23 cellular contexts compared by ENCODE assay signal in the genomic region with DNA sequence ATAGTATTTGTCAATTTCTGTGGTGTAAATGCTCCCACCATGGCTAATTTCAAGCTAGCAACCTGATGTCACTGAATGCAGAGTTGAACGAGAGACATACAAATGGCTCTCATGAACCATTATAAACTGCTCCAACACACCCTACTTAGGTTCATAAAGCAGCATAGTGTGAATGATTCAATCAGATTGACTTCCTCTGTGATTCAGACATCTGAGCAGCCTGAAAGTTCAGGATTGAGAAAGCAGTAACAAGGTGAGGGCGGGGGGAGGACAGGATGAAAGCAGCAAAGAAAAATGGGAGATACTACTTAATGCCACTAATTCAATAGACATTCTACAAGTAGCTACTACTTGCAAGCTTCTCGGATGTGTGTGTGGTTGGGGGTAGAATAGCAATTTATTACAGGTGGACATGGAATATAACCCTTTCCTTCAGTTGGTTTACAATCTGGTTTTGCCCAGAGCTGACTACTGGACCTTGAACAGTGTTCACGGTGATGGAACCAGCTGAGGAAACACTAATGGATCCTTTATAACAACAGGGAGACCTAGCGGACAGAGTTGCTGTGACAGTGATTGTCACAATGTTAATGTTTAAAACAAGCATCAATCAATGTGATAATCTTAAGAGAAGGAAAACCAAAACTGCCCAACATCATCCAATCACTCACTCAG. TPM values are rescaled to one million over a fixed set of nuclear protein-coding genes. Genes with fewer than 3 reads are reported as not detected.
DNase-seq lines count a peak whose midpoint lies in the region; ATAC-seq, FAIRE-seq and TF ChIP-seq lines count a peak whose summit lies in the region.
"Had no signal": no experiment of that assay in that cellular context is flagged by ENCODE, and none has a peak within 500 bp of the region (broad histone marks: within the 10 kb centered on the region; RNA-seq: fewer than 3 reads in every experiment).

No MANE protein-coding gene starts in this region.

- peaks cover 4% of the 10 kb centered on the region for H3K27me3 Mint-ChIP-seq in activated CD4-positive, alpha-beta T cell treated with anti-CD3 and anti-CD28 coated beads for 36 hours
- peaks cover 10% of the 10 kb centered on the region for H3K27me3 Mint-ChIP-seq in activated CD4-positive, alpha-beta T cell treated with anti-CD3 and anti-CD28 coated beads, Interleukin-2, amount 10 ng/mL, durations not matched to agents 24 days and 14 days
- H3K27me3 Mint-ChIP-seq in naive thymus-derived CD8-positive, alpha-beta T cell = peaks cover 2 to 6% (median 4%) of the 10 kb centered on the region in 5 donors

- intact Hi-C loops in activated CD4-positive, alpha-beta T cell treated with anti-CD3 and anti-CD28 coated beads for 36 hours (cut with DNase I, micrococcal nuclease) = no loop called here
- intact Hi-C loops in activated CD4-positive, alpha-beta T cell treated with anti-CD3 and anti-CD28 coated beads, Interleukin-2, amount 10 ng/mL, durations not matched to agents 24 days and 14 days (cut with micrococcal nuclease) = no loop called here

- no peak overlapping the region for H3K4me3 Mint-ChIP-seq in activated CD4-positive, alpha-beta T cell treated with anti-CD3 and anti-CD28 coated beads for 36 hours
- no peak overlapping the region for H3K4me3 Mint-ChIP-seq in activated CD4-positive, alpha-beta T cell treated with anti-CD3 and anti-CD28 coated beads, Interleukin-2, amount 10 ng/mL, durations not matched to agents 24 days and 14 days
- H3K4me3 Mint-ChIP-seq in naive thymus-derived CD8-positive, alpha-beta T cell = no peak overlapping the region
- H3K4me3 Mint-ChIP-seq: B cell, CD14-positive monocyte had no signal

- TF ChIP-seq CTCF in RWPE1 (conservative IDR thresholded peaks at IDR 0.05; ENCODE audit: low read depth) = no peak

- CTCF ChIA-PET in activated CD4-positive, alpha-beta T cell treated with anti-CD3 and anti-CD28 coated beads for 36 hours (lab: Charles Lee) = interaction anchor here (0.5 kb wide), 1 partner anchor 795 kb away, joined by 3 read pairs; no protein-coding TSS in a partner anchor
- CTCF ChIA-PET in RWPE1 (lab: Yijun Ruan, JAX) = no interaction called here

- POLR2A ChIA-PET in activated CD4-positive, alpha-beta T cell treated with anti-CD3 and anti-CD28 coated beads for 36 hours (lab: Charles Lee) = no interaction called here
- POLR2A ChIA-PET in RWPE1 (lab: Yijun Ruan, JAX; ENCODE audit: low non-redundant PET) = no interaction called here
- POLR2A ChIA-PET in naive thymus-derived CD8-positive, alpha-beta T cell (lab: Charles Lee) = no interaction called here

- no peaks in the 10 kb centered on the region for H3K9me3 Mint-ChIP-seq in activated CD4-positive, alpha-beta T cell treated with anti-CD3 and anti-CD28 coated beads for 36 hours (ENCODE audit: low read depth)
- no peaks in the 10 kb centered on the region for H3K9me3 Mint-ChIP-seq in activated CD4-positive, alpha-beta T cell treated with anti-CD3 and anti-CD28 coated beads, Interleukin-2, amount 10 ng/mL, durations not matched to agents 24 days and 14 days
- H3K9me3 Mint-ChIP-seq in naive thymus-derived CD8-positive, alpha-beta T cell = no peaks in the 10 kb centered on the region

- DNase-seq in activated CD4-positive, alpha-beta T cell treated with anti-CD3 and anti-CD28 coated beads for 36 hours = peak; percentile 18
- DNase-seq in activated CD4-positive, alpha-beta T cell treated with anti-CD3 and anti-CD28 coated beads, Interleukin-2, amount 10 ng/mL, durations not matched to agents 24 days and 14 days = no peak
- DNase-seq in RWPE1 (ENCODE audit: low spot score) (peak; percentile 14), kidney glomerular epithelial cell (lab: John Stamatoyannopoulos, UW) (peak; percentile 20), urothelium cell line (ENCODE audit: low spot score) (no peak)
- DNase-seq in naive thymus-derived CD8-positive, alpha-beta T cell = no peak
- DNase-seq: DND-41, H7, KBM-7, NCI-H1092, NCI-H1436 treated with DMSO at 0.1 percent for 48 hours, NCI-H1930, NCI-H2227 treated with DMSO at 0.1 percent for 48 hours, NCI-H510A treated with DMSO at 0.1 percent for 48 hours, NCI-H82, Right ventricle myocardium superior had no signal

- H3K27ac Mint-ChIP-seq in activated CD4-positive, alpha-beta T cell treated with anti-CD3 and anti-CD28 coated beads for 36 hours = no peak overlapping the region
- H3K27ac Mint-ChIP-seq in activated CD4-positive, alpha-beta T cell treated with anti-CD3 and anti-CD28 coated beads, Interleukin-2, amount 10 ng/mL, durations not matched to agents 24 days and 14 days = no peak overlapping the region
- peak overlapping the region in 1 of 10 donors; percentile 26 for H3K27ac Mint-ChIP-seq in naive thymus-derived CD8-positive, alpha-beta T cell
- H3K27ac Mint-ChIP-seq: B cell, CD14-positive monocyte had no signal

- H3K4me1 Mint-ChIP-seq in activated CD4-positive, alpha-beta T cell treated with anti-CD3 and anti-CD28 coated beads for 36 hours = peaks cover 5% of the 10 kb centered on the region
- H3K4me1 Mint-ChIP-seq in activated CD4-positive, alpha-beta T cell treated with anti-CD3 and anti-CD28 coated beads, Interleukin-2, amount 10 ng/mL, durations not matched to agents 24 days and 14 days = peaks cover 2% of the 10 kb centered on the region
- no peaks in the 10 kb centered on the region for H3K4me1 Mint-ChIP-seq in naive thymus-derived CD8-positive, alpha-beta T cell
- H3K4me1 Mint-ChIP-seq: B cell had no signal

- ATAC-seq in activated CD4-positive, alpha-beta T cell treated with anti-CD3 and anti-CD28 coated beads for 36 hours = peak; percentile 57
- no peak for ATAC-seq in naive thymus-derived CD8-positive, alpha-beta T cell
- no peak for ATAC-seq in HG02623 (IDR thresholded peaks at IDR 0.05; ENCODE audit: unreplicated experiment)
- ATAC-seq: GM12878 had no signal

- H3K27ac ChIP-seq in RWPE1 = no peak overlapping the region
- H3K27ac ChIP-seq: HL-60 had no signal

- no peaks in the 10 kb centered on the region for H3K36me3 Mint-ChIP-seq in activated CD4-positive, alpha-beta T cell treated with anti-CD3 and anti-CD28 coated beads for 36 hours (ENCODE audit: low read depth)
- H3K36me3 Mint-ChIP-seq in activated CD4-positive, alpha-beta T cell treated with anti-CD3 and anti-CD28 coated beads, Interleukin-2, amount 10 ng/mL, durations not matched to agents 24 days and 14 days (ENCODE audit: low read depth) = no peaks in the 10 kb centered on the region
- no peaks in the 10 kb centered on the region for H3K36me3 Mint-ChIP-seq in naive thymus-derived CD8-positive, alpha-beta T cell
- H3K36me3 Mint-ChIP-seq: CD14-positive monocyte had no signal

- peak; percentile 30 for FAIRE-seq in urothelium cell line (lab: Jason Lieb, UNC)
- FAIRE-seq: A204.1, D721Med, GM12878 had no signal

RNA-seq across cellular contexts. Expression of a gene that starts 52.5 kb away (rescaled TPM):
- total RNA-seq in activated CD4-positive, alpha-beta T cell treated with anti-CD3 and anti-CD28 coated beads for 36 hours = 1 to 10 TPM; 2.2 to 3.8 TPM
- 2.8 and 3.0 TPM in 2 replicates for total RNA-seq in activated CD4-positive, alpha-beta T cell treated with anti-CD3 and anti-CD28 coated beads, Interleukin-2, amount 10 ng/mL, durations not matched to agents 24 days and 14 days
- total RNA-seq in naive thymus-derived CD8-positive, alpha-beta T cell = 10 to 100 TPM; 13.1 to 14.1 TPM
- polyA plus RNA-seq in naive thymus-derived CD8-positive, alpha-beta T cell = 1 to 10 TPM in 2 of 3 donors, under 1 TPM in 1; 0.91 to 1.9 (median 1.0) TPM

Comparison
In these comparisons a context has a peak if more than half of its experiments do, and no peak if none do; other contexts are left out.
1. DNase-seq: peak in activated CD4-positive, alpha-beta T cell treated with anti-CD3 and anti-CD28 coated beads for 36 hours (single experiment), RWPE1 (single experiment) and kidney glomerular epithelial cell (single experiment); none in activated CD4-positive, alpha-beta T cell treated with anti-CD3 and anti-CD28 coated beads, Interleukin-2, amount 10 ng/mL, durations not matched to agents 24 days and 14 days (single experiment), urothelium cell line (single experiment) and naive thymus-derived CD8-positive, alpha-beta T cell (0 of 10).